Comparison of ENCODE assay signal across 14 cellular contexts in genomic region chr6:3210024-3210610, GRCh38. TPM values are rescaled to one million over a fixed set of nuclear protein-coding genes. Genes with fewer than 3 reads are reported as not detected.
DNase-seq lines count a peak whose midpoint lies in the region; ATAC-seq and TF ChIP-seq lines count a peak whose summit lies in the region.
"Had no signal": no experiment of that assay in that cellular context is flagged by ENCODE, and none has a peak within 500 bp of the region (broad histone marks: within the 10 kb centered on the region; RNA-seq: fewer than 3 reads in every experiment).

No MANE protein-coding gene starts in this region.

- H3K27ac Mint-ChIP-seq in CD8-positive, alpha-beta memory T cell = no peak overlapping the region
- no peak overlapping the region for H3K27ac Mint-ChIP-seq in CD14-positive monocyte
- H3K27ac Mint-ChIP-seq: dendritic cell treated with granulocyte-macrophage colony-stimulating factor and Interleukin-4, amounts not matched to agents 40 ng/mL and 50 ng/mL, for 4 days had no signal

- H3K18ac ChIP-seq in mesenchymal stem cell (ENCODE audit: low read depth in 1 of 2, low read length in 2 of 2) = peak overlapping the region in 1 of 2 experiments; percentile 12

- TF ChIP-seq CTCF in OCI-LY7 (conservative IDR thresholded peaks at IDR 0.05; ENCODE audit: low read length) (no peak), CD14-positive monocyte (IDR thresholded peaks at IDR 0.05) (no peak)

- H3K9me3 Mint-ChIP-seq in CD8-positive, alpha-beta memory T cell = no peaks in the 10 kb centered on the region
- no peaks in the 10 kb centered on the region for H3K9me3 Mint-ChIP-seq in CD14-positive monocyte
- H3K9me3 Mint-ChIP-seq: dendritic cell treated with granulocyte-macrophage colony-stimulating factor and Interleukin-4, amounts not matched to agents 40 ng/mL and 50 ng/mL, for 4 days had no signal

- no peaks in the 10 kb centered on the region for H3K4me1 ChIP-seq in CD8-positive, alpha-beta memory T cell (ENCODE audit: insufficient read depth, low read length)
- H3K4me1 ChIP-seq in OCI-LY7 (ENCODE audit: insufficient read depth, low read length, poor library complexity, severe bottlenecking) (peaks cover 13% of the 10 kb centered on the region), mesenchymal stem cell (ENCODE audit: control insufficient read depth, insufficient read depth, low read depth, low read length) (peaks cover 6% of the 10 kb centered on the region)
- H3K4me1 ChIP-seq: pancreas had no signal

- no peak overlapping the region for H2BK120ac ChIP-seq in mesenchymal stem cell (ENCODE audit: low read depth, low read length)

- no peaks in the 10 kb centered on the region for H3K79me1 ChIP-seq in mesenchymal stem cell (replicated peaks; ENCODE audit: low read length, poor library complexity, severe bottlenecking)

- H3K4me2 ChIP-seq in OCI-LY7 (ENCODE audit: low read length) (no peak overlapping the region), mesenchymal stem cell (ENCODE audit: low read length, poor library complexity, severe bottlenecking) (no peak overlapping the region)

- no peaks in the 10 kb centered on the region for H3K36me3 ChIP-seq in CD8-positive, alpha-beta memory T cell (ENCODE audit: insufficient read depth, low read length)
- H3K36me3 ChIP-seq in OCI-LY7 (ENCODE audit: insufficient read depth, low read length) = no peaks in the 10 kb centered on the region
- no peaks in the 10 kb centered on the region for H3K36me3 ChIP-seq in mesenchymal stem cell (ENCODE audit: control insufficient read depth in 1 of 2, insufficient read depth in 2 of 2, low read depth in 1 of 2, low read length in 2 of 2)
- H3K36me3 ChIP-seq: pancreas had no signal

- no peaks in the 10 kb centered on the region for H3K9me2 ChIP-seq in OCI-LY7 (ENCODE audit: insufficient read depth, low read length)

- no peak overlapping the region for H2AK5ac ChIP-seq in mesenchymal stem cell (ENCODE audit: low read length, severe bottlenecking)

- WGBS in mesenchymal stem cell = 93% methylated on average over 9 of the region's 9 CpGs

- H4K8ac ChIP-seq in mesenchymal stem cell (ENCODE audit: low read length) = peak overlapping the region; percentile 47

- ATAC-seq in GM21381 (IDR thresholded peaks at IDR 0.05; ENCODE audit: unreplicated experiment) (peak; percentile 14), GM21528 (IDR thresholded peaks at IDR 0.05; ENCODE audit: low FRiP score, unreplicated experiment) (no peak), GM18861 (IDR thresholded peaks at IDR 0.05; ENCODE audit: unreplicated experiment) (no peak)

- no peak for DNase-seq in CD8-positive, alpha-beta memory T cell
- DNase-seq in OCI-LY7 (ENCODE audit: low spot score) (no peak), mesenchymal stem cell (no peak), DMS114 treated with DMSO at 0.1 percent for 48 hours (lab: John Stamatoyannopoulos, UW; ENCODE audit: unreplicated experiment) (no peak), CD14-positive monocyte (ENCODE audit: low spot score) (no peak)
- DNase-seq: NCI-H1105 treated with DMSO at 0.1 percent for 48 hours, NCI-H510A, pancreas, RPMI8226 had no signal

- peak overlapping the region; percentile 22 for H3K27ac ChIP-seq in CD8-positive, alpha-beta memory T cell (ENCODE audit: low read depth, low read length)
- H3K27ac ChIP-seq in OCI-LY7 (ENCODE audit: low read depth, low read length, poor library complexity, severe bottlenecking) = no peak overlapping the region
- no peak overlapping the region for H3K27ac ChIP-seq in mesenchymal stem cell (ENCODE audit: low read length, poor library complexity, severe bottlenecking)
- H3K27ac ChIP-seq: C4-2B, pancreas had no signal

- no peak overlapping the region for H2BK5ac ChIP-seq in mesenchymal stem cell (ENCODE audit: low read depth, low read length, poor library complexity, severe bottlenecking)

- intact Hi-C loops in OCI-LY7 (cut with micrococcal nuclease; ENCODE audit: unreplicated experiment) = no loop called here
- intact Hi-C loops in CD14-positive monocyte (cut with micrococcal nuclease) = no loop called here

- no peaks in the 10 kb centered on the region for H3K79me2 ChIP-seq in OCI-LY7 (ENCODE audit: insufficient read depth, low read depth, low read length)

- H3K4me3 Mint-ChIP-seq in CD8-positive, alpha-beta memory T cell = no peak overlapping the region
- H3K4me3 Mint-ChIP-seq in CD14-positive monocyte = no peak overlapping the region
- H3K4me3 Mint-ChIP-seq: dendritic cell treated with granulocyte-macrophage colony-stimulating factor and Interleukin-4, amounts not matched to agents 40 ng/mL and 50 ng/mL, for 4 days had no signal

- H3K4ac ChIP-seq in mesenchymal stem cell (ENCODE audit: low read depth in 1 of 2, low read length in 2 of 2) = peak overlapping the region in 1 of 2 experiments; percentile 47

- no peak overlapping the region for H3K4me3 ChIP-seq in CD8-positive, alpha-beta memory T cell (ENCODE audit: low read length)
- no peak overlapping the region for H3K4me3 ChIP-seq in OCI-LY7 (ENCODE audit: low read depth, low read length, poor library complexity, severe bottlenecking)
- H3K4me3 ChIP-seq in mesenchymal stem cell (ENCODE audit: insufficient read depth in 1 of 2, low read depth in 1 of 2, low read length in 2 of 2) = no peak overlapping the region
- H3K4me3 ChIP-seq: pancreas had no signal

- peak overlapping the region; percentile 44 for H4K91ac ChIP-seq in mesenchymal stem cell (ENCODE audit: low read length)

- H2AFZ ChIP-seq in OCI-LY7 (ENCODE audit: low read length) (peak overlapping the region; percentile 83; the same call in 1 of the 2 replicates), mesenchymal stem cell (ENCODE audit: low read depth, low read length) (peak overlapping the region; percentile 31)

- POLR2A ChIA-PET in CD8-positive, alpha-beta memory T cell (lab: Charles Lee) = no interaction called here
- POLR2A ChIA-PET in OCI-LY7 (lab: Charles Lee) = interaction anchor here (0.5 to 1.4 kb wide), 4 partner anchors 9 to 258 kb away, joined by 3 to 4 read pairs (median 4); no protein-coding TSS in a partner anchor

- CTCF ChIA-PET in CD8-positive, alpha-beta memory T cell (lab: Charles Lee) = interaction anchor here (0.9 to 2.0 kb wide), 2 partner anchors 41 to 84 kb away, joined by 4 to 6 read pairs; no protein-coding TSS in a partner anchor
- CTCF ChIA-PET in OCI-LY7 (lab: Charles Lee; ENCODE audit: unreplicated experiment) = no interaction called here

- peaks cover 0 to 5% (median 0%) of the 10 kb centered on the region in 3 donors for H3K36me3 Mint-ChIP-seq in CD8-positive, alpha-beta memory T cell
- H3K36me3 Mint-ChIP-seq in CD14-positive monocyte = no peaks in the 10 kb centered on the region

- H3K23ac ChIP-seq in mesenchymal stem cell (ENCODE audit: low read length in 2 of 2) = no peak overlapping the region

- no peak overlapping the region for H2BK15ac ChIP-seq in mesenchymal stem cell (ENCODE audit: low read depth, poor library complexity, severe bottlenecking)

- H3K27me3 ChIP-seq in CD8-positive, alpha-beta memory T cell (ENCODE audit: insufficient read depth, low read length, poor library complexity, severe bottlenecking) = peaks cover 4% of the 10 kb centered on the region
- H3K27me3 ChIP-seq in mesenchymal stem cell (ENCODE audit: control insufficient read depth in 1 of 2, insufficient read depth in 1 of 2, low read length in 2 of 2) = peaks cover 0 to 11% of the 10 kb centered on the region in 2 experiments
- H3K27me3 ChIP-seq: pancreas had no signal

- H3K14ac ChIP-seq in mesenchymal stem cell (ENCODE audit: low read length in 2 of 2) = no peak overlapping the region

- H3K9me3 ChIP-seq in CD8-positive, alpha-beta memory T cell (ENCODE audit: low read length) = no peaks in the 10 kb centered on the region
- H3K9me3 ChIP-seq in OCI-LY7 (ENCODE audit: low read length) (no peaks in the 10 kb centered on the region), mesenchymal stem cell (ENCODE audit: control insufficient read depth, low read length) (no peaks in the 10 kb centered on the region)
- H3K9me3 ChIP-seq: pancreas had no signal

- H3K9ac ChIP-seq in mesenchymal stem cell (ENCODE audit: low read length) = peak overlapping the region; percentile 84

- H3K4me1 Mint-ChIP-seq in CD8-positive, alpha-beta memory T cell = peaks cover 10 to 16% (median 15%) of the 10 kb centered on the region in 3 donors
- H3K4me1 Mint-ChIP-seq in CD14-positive monocyte = peaks cover 7% of the 10 kb centered on the region

- H3K27me3 Mint-ChIP-seq in CD8-positive, alpha-beta memory T cell = peaks cover 7 to 46% of the 10 kb centered on the region in 2 donors
- H3K27me3 Mint-ChIP-seq in CD14-positive monocyte (ENCODE audit: low read depth in 3 of 3) = peaks cover 15 to 29% (median 21%) of the 10 kb centered on the region in 3 donors

- BruUV-seq in OCI-LY7 (replicated peaks; lab: Mats Ljungman, UMichigan) = no TSS peak

- H2BK12ac ChIP-seq in mesenchymal stem cell (ENCODE audit: low read length in 2 of 2) = peak overlapping the region in 1 of 2 experiments; percentile 43

- H4K20me1 ChIP-seq in OCI-LY7 (ENCODE audit: insufficient read depth, low read length) = no peaks in the 10 kb centered on the region

RNA-seq across cellular contexts. Expression of gene TUBB2B, which starts 17.3 kb away (rescaled TPM):
- total RNA-seq in CD8-positive, alpha-beta memory T cell = under 1 TPM in 1 of 2 experiments, not detected in 1; 0.13 TPM
- 0.59 TPM for polyA plus RNA-seq in CD8-positive, alpha-beta memory T cell
- total RNA-seq in OCI-LY7 (2014; rRNA removed; shearing (Covaris generic)) = not detected in 2 replicates
- total RNA-seq in OCI-LY7 (2022) = 0.27 and 0.33 TPM in 2 replicates
- 24.5 TPM for polyA plus RNA-seq in mesenchymal stem cell (2013, experiment 1 of 2)
- 25.5 TPM for polyA plus RNA-seq in mesenchymal stem cell (2013, experiment 2 of 2)
- polyA plus RNA-seq in CD14-positive monocyte = under 1 TPM in 1 of 2 donors, not detected in 1; 0.15 TPM

RNA-seq across cellular contexts. Expression of gene PSMG4, which starts 48.6 kb away (rescaled TPM):
- 10 to 100 TPM; 24.4 to 25.2 TPM for total RNA-seq in CD8-positive, alpha-beta memory T cell
- 50.4 TPM for polyA plus RNA-seq in CD8-positive, alpha-beta memory T cell
- total RNA-seq in OCI-LY7 (2014; rRNA removed; shearing (Covaris generic)) = 58.3 and 65.4 TPM in 2 replicates
- 43.3 and 48.9 TPM in 2 replicates for total RNA-seq in OCI-LY7 (2022)
- 24.6 TPM for polyA plus RNA-seq in mesenchymal stem cell (2013, experiment 1 of 2)
- polyA plus RNA-seq in mesenchymal stem cell (2013, experiment 2 of 2) = 26.0 TPM
- 10 to 100 TPM; 27.9 to 31.1 TPM for polyA plus RNA-seq in CD14-positive monocyte

RNA-seq across cellular contexts. Expression of gene TUBB2A, which starts 52.8 kb away (rescaled TPM):
- total RNA-seq in CD8-positive, alpha-beta memory T cell = 1 to 10 TPM; 3.5 to 3.9 TPM
- polyA plus RNA-seq in CD8-positive, alpha-beta memory T cell = 7.3 TPM
- total RNA-seq in OCI-LY7 (2014; rRNA removed; shearing (Covaris generic)) = 33.0 and 42.1 TPM in 2 replicates
- total RNA-seq in OCI-LY7 (2022) = 23.3 and 24.8 TPM in 2 replicates
- polyA plus RNA-seq in mesenchymal stem cell (2013, experiment 1 of 2) = 99.8 TPM
- 98.2 TPM for polyA plus RNA-seq in mesenchymal stem cell (2013, experiment 2 of 2)
- 1 to 10 TPM; 2.4 to 4.2 TPM for polyA plus RNA-seq in CD14-positive monocyte

Comparison
In these comparisons a context has a peak if more than half of its experiments do, and no peak if none do; other contexts are left out.
1. RNA of gene TUBB2A, which starts 52.8 kb away (total RNA-seq): 23.3 to 42.1 TPM in OCI-LY7; 3.5 to 3.9 TPM in CD8-positive, alpha-beta memory T cell; every median in the first group is over 4 times any median in the second.